20 cellular contexts compared by ENCODE assay signal in the genomic region with DNA sequence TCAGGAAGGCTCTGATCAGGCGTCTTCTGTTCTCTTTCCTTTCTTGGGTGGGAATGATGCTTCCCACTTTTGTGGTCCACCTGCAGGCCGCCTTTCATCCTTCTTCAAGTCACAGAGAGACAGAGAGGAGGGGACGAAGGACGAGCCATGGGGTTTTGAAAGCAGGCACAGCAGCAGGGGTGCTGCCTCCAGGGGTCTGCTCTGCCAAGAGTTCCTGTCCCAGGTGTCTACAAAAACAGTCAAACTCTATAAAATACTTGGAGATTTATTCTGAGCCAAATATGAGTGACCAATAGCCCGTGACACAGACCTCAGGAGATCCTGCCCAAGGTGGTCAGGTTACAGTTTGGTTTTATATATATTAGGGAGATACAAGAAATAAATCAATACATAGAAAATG. TPM values are rescaled to one million over a fixed set of nuclear protein-coding genes. Genes with fewer than 3 reads are reported as not detected.
DNase-seq lines count a peak whose midpoint lies in the region; ATAC-seq, FAIRE-seq and TF ChIP-seq lines count a peak whose summit lies in the region.
"Had no signal": no experiment of that assay in that cellular context is flagged by ENCODE, and none has a peak within 500 bp of the region (broad histone marks: within the 10 kb centered on the region; RNA-seq: fewer than 3 reads in every experiment).

No MANE protein-coding gene starts in this region.

- H3K9me2 ChIP-seq in GM23338 (ENCODE audit: insufficient read depth), result peaks cover 22% of the 10 kb centered on the region

- H3K14ac ChIP-seq in H1 (ENCODE audit: insufficient read length), result no peak overlapping the region

- H2AFZ ChIP-seq in GM23338, result no peak overlapping the region
- no peak overlapping the region for H2AFZ ChIP-seq in H1 (ENCODE audit: low read length)

- no peak for TF ChIP-seq RAD21 in H1 (IDR thresholded peaks at IDR 0.05 in 1 of 2, conservative IDR thresholded peaks at IDR 0.05 in 1 of 2; ENCODE audit: low read depth in 2 of 2, low read length in 2 of 2)

- H3K4me3 ChIP-seq in CD4-positive, CD25-positive, alpha-beta regulatory T cell (ENCODE audit: low read depth, low read length), result peak overlapping the region; percentile 75
- H3K4me3 ChIP-seq in GM23338, result no peak overlapping the region
- H3K4me3 ChIP-seq in H1 (ENCODE audit: extremely low read depth in 1 of 4, insufficient read depth in 2 of 4, low read depth in 3 of 4, low read length in 4 of 4), result no peak overlapping the region
- no peak overlapping the region for H3K4me3 ChIP-seq in skin epidermis
- H3K4me3 ChIP-seq: adrenal gland had no signal

- H3K27me3 ChIP-seq in CD4-positive, CD25-positive, alpha-beta regulatory T cell (ENCODE audit: control insufficient read depth, insufficient read depth, low read length), result no peaks in the 10 kb centered on the region
- no peaks in the 10 kb centered on the region for H3K27me3 ChIP-seq in GM23338 (ENCODE audit: insufficient read depth)
- no peaks in the 10 kb centered on the region for H3K27me3 ChIP-seq in H1 (replicated peaks in 1 of 4; ENCODE audit: control insufficient read depth in 3 of 4, extremely low read depth in 1 of 4, insufficient read depth in 3 of 4, low read length in 3 of 4)
- H3K27me3 ChIP-seq: adrenal gland had no signal

- H3K4me1 Mint-ChIP-seq in CD4-positive, CD25-positive, alpha-beta regulatory T cell, result peaks cover 17 to 59% (median 42%) of the 10 kb centered on the region in 4 donors
- H3K4me1 Mint-ChIP-seq in GM23338, result peaks cover 45% of the 10 kb centered on the region

- H2BK20ac ChIP-seq in H1 (ENCODE audit: low read length), result peak overlapping the region; percentile 13; the same call in 1 of the 2 replicates

- no peak overlapping the region for H3K9ac ChIP-seq in H1 (replicated peaks in 1 of 4; ENCODE audit: extremely low read depth in 1 of 4, low read depth in 3 of 4, low read length in 3 of 4)

- 74% methylated on average over 5 of the region's 5 CpGs; no CpG with 5 or more reads in 1 of the 2 experiments for WGBS in H1 (ENCODE audit: extremely low coverage in 1 of 2, insufficient coverage in 1 of 2, insufficient read length in 1 of 2, insufficient replicate concordance in 2 of 2, low coverage in 1 of 2, low lambda C conversion rate in 2 of 2, missing lambda C conversion rate in 1 of 2), 2 experiments

- H3K56ac ChIP-seq in H1 (replicated peaks; ENCODE audit: insufficient read length, low read depth, low read length), result no peak overlapping the region

- H3K27me3 Mint-ChIP-seq in CD4-positive, CD25-positive, alpha-beta regulatory T cell, result no peaks in the 10 kb centered on the region
- peaks cover 2% of the 10 kb centered on the region for H3K27me3 Mint-ChIP-seq in GM23338 (ENCODE audit: insufficient read depth, low read depth, poor library complexity)
- H3K27me3 Mint-ChIP-seq: T-helper 17 cell had no signal

- H2BK5ac ChIP-seq in H1 (ENCODE audit: low read depth, low read length), result peak overlapping the region; percentile 69; the same call in 1 of the 2 replicates

- peaks cover 0 to 3% (median 0%) of the 10 kb centered on the region in 7 donors for H3K9me3 Mint-ChIP-seq in CD4-positive, CD25-positive, alpha-beta regulatory T cell
- peaks cover 4% of the 10 kb centered on the region; the same call in 2 of the 3 replicates for H3K9me3 Mint-ChIP-seq in GM23338
- H3K9me3 Mint-ChIP-seq: activated T-cell treated with anti-CD3 and anti-CD28 coated beads, Interleukin-2, amount 50 U/mL, for 4 hours had no signal

- DNase-seq in CD4-positive, CD25-positive, alpha-beta regulatory T cell, result no peak
- no peak for DNase-seq in GM23338 (ENCODE audit: low spot score)
- DNase-seq in H1 (ENCODE audit: low read depth in 1 of 2, low spot score in 2 of 2), result no peak
- DNase-seq in SIG-M5 (lab: John Stamatoyannopoulos, UW), result no peak
- DNase-seq in NCI-H69 (lab: John Stamatoyannopoulos, UW), result no peak
- no peak for DNase-seq in central memory CD4-positive, alpha-beta T cell
- DNase-seq: activated CD4-positive, CD25-positive, alpha-beta regulatory T cell treated with anti-CD3 and anti-CD28 coated beads, Interleukin-2, amount 50 U/mL, for 72 hours; adrenal gland; head of caudate nucleus; kidney glomerular epithelial cell; MM.1S; NCI-H2081 treated with DMSO at 0.1 percent for 48 hours; RPMI8226 had no signal

- H2BK15ac ChIP-seq in H1 (ENCODE audit: low read length), result no peak overlapping the region

- peaks cover 6% of the 10 kb centered on the region; the same call in 1 of the 2 replicates for H3K23me2 ChIP-seq in H1 (ENCODE audit: low read depth, low read length)

- FAIRE-seq in H1 (lab: Jason Lieb, UNC), result no peak

- H3K4me1 ChIP-seq in CD4-positive, CD25-positive, alpha-beta regulatory T cell (ENCODE audit: control insufficient read depth, insufficient read depth, low read length, poor library complexity, severe bottlenecking), result peaks cover 94% of the 10 kb centered on the region
- H3K4me1 ChIP-seq in GM23338 (ENCODE audit: insufficient read depth) (peaks cover 40% of the 10 kb centered on the region), H1 (replicated peaks in 1 of 4; ENCODE audit: control insufficient read depth in 3 of 4, insufficient read depth in 4 of 4, low read length in 3 of 4) (peaks cover 6 to 26% (median 18%) of the 10 kb centered on the region in 4 experiments)
- H3K4me1 ChIP-seq: adrenal gland had no signal

- H3K9me3 ChIP-seq in CD4-positive, CD25-positive, alpha-beta regulatory T cell (ENCODE audit: control insufficient read depth in 2 of 2, low read length in 2 of 2), result no peaks in the 10 kb centered on the region
- H3K9me3 ChIP-seq in H1 (ENCODE audit: insufficient read depth in 2 of 2, low read depth in 1 of 2, low read length in 1 of 2), result no peaks in the 10 kb centered on the region
- H3K9me3 ChIP-seq: adrenal gland had no signal

- no peak overlapping the region for H2BK120ac ChIP-seq in H1 (replicated peaks; ENCODE audit: low read depth, low read length)

- H4K5ac ChIP-seq in H1 (ENCODE audit: insufficient read length, low read depth, low read length), result no peak overlapping the region

- TF ChIP-seq POLR2A in H1 (IDR thresholded peaks at IDR 0.05; ENCODE audit: control extremely low read depth in 1 of 2, low read depth in 2 of 2, low read length in 2 of 2), result no peak

- no peak overlapping the region for H2AK5ac ChIP-seq in H1 (ENCODE audit: low read depth, low read length)

- POLR2A ChIA-PET in H1 (lab: Charles Lee; ENCODE audit: partially characterized antibody), result no interaction called here

- no peaks in the 10 kb centered on the region for H3K36me3 ChIP-seq in CD4-positive, CD25-positive, alpha-beta regulatory T cell (ENCODE audit: control insufficient read depth, insufficient read depth, low read length)
- no peaks in the 10 kb centered on the region for H3K36me3 ChIP-seq in GM23338 (ENCODE audit: insufficient read depth)
- no peaks in the 10 kb centered on the region for H3K36me3 ChIP-seq in H1 (ENCODE audit: control insufficient read depth in 2 of 4, insufficient read depth in 4 of 4, low read length in 3 of 4)
- H3K36me3 ChIP-seq: adrenal gland had no signal

- TF ChIP-seq EP300 in H1 (IDR thresholded peaks at IDR 0.05; ENCODE audit: borderline replicate concordance in 1 of 2, low read depth in 2 of 2, low read length in 2 of 2), result no peak

- H2BK12ac ChIP-seq in H1 (ENCODE audit: low read depth, low read length), result peak overlapping the region; percentile 45; the same call in 1 of the 2 replicates

- no peak overlapping the region for H4K8ac ChIP-seq in H1 (ENCODE audit: extremely low read depth, insufficient read depth, low read length)

- peak overlapping the region; percentile 96 for H3K27ac ChIP-seq in CD4-positive, CD25-positive, alpha-beta regulatory T cell (ENCODE audit: insufficient read depth, low read length, poor library complexity, severe bottlenecking)
- H3K27ac ChIP-seq in GM23338 (ENCODE audit: low read depth), result peak overlapping the region; percentile 75
- H3K27ac ChIP-seq in H1 (ENCODE audit: low read depth, low read length), result no peak overlapping the region
- H3K27ac ChIP-seq in skin epidermis, result peak overlapping the region in 19 of 21 experiments; percentile 2 to 92 (median 74)
- H3K27ac ChIP-seq: epithelial cell of prostate had no signal

- H3F3A ChIP-seq in GM23338 (replicated peaks; ENCODE audit: low read depth), result 0 out of 2 replicates have a peak, but pooled peaks cover 4% of the 10 kb centered on the region

- H4K20me1 ChIP-seq in GM23338 (replicated peaks; ENCODE audit: insufficient read depth), result no peaks in the 10 kb centered on the region
- no peaks in the 10 kb centered on the region for H4K20me1 ChIP-seq in H1 (replicated peaks in 1 of 2; ENCODE audit: control insufficient read depth in 1 of 2, insufficient read depth in 2 of 2, low read length in 2 of 2)

- H3K36me3 Mint-ChIP-seq in CD4-positive, CD25-positive, alpha-beta regulatory T cell, result no peaks in the 10 kb centered on the region
- H3K36me3 Mint-ChIP-seq in GM23338 (ENCODE audit: low read depth), result peaks cover 8% of the 10 kb centered on the region; the same call in 2 of the 3 replicates

- no peak overlapping the region for H3K23ac ChIP-seq in H1 (ENCODE audit: insufficient read length)

- H3K27ac Mint-ChIP-seq in CD4-positive, CD25-positive, alpha-beta regulatory T cell, result no peak overlapping the region
- no peak overlapping the region for H3K27ac Mint-ChIP-seq in GM23338
- H3K27ac Mint-ChIP-seq: T-helper 17 cell had no signal

- H3K79me2 ChIP-seq in GM23338 (replicated peaks; ENCODE audit: insufficient read depth) (no peaks in the 10 kb centered on the region), H1 (ENCODE audit: control insufficient read depth in 1 of 2, insufficient read depth in 2 of 2, low read length in 2 of 2) (no peaks in the 10 kb centered on the region)

- H3K4me2 ChIP-seq in GM23338, result peak overlapping the region; percentile 73
- H3K4me2 ChIP-seq in H1 (ENCODE audit: insufficient read depth in 1 of 2, low read depth in 2 of 2, low read length in 2 of 2), result no peak overlapping the region; a peak in 1 of 4 replicates

- ATAC-seq in CD4-positive, CD25-positive, alpha-beta regulatory T cell (ENCODE audit: low read depth in 2 of 2), result no peak
- ATAC-seq in GM23338 (no peak), esophagus mucosa (no peak)

- H4K91ac ChIP-seq in H1 (replicated peaks; ENCODE audit: insufficient read length, low read length), result peak overlapping the region; percentile 26

- peak overlapping the region in 1 of 4 donors; percentile 77 for H3K4me3 Mint-ChIP-seq in CD4-positive, CD25-positive, alpha-beta regulatory T cell
- H3K4me3 Mint-ChIP-seq in GM23338, result no peak overlapping the region
- H3K4me3 Mint-ChIP-seq: T-helper 17 cell had no signal

- no peak overlapping the region for H3K18ac ChIP-seq in H1 (ENCODE audit: extremely low read depth, low read length)

- TF ChIP-seq CTCF in GM23338 (conservative IDR thresholded peaks at IDR 0.05; ENCODE audit: low read depth in 2 of 2) (no peak), H1 (IDR thresholded peaks at IDR 0.05; ENCODE audit: control extremely low read depth in 1 of 3, insufficient read depth in 1 of 3, low read depth in 1 of 3, low read length in 3 of 3) (no peak)

- H3K79me1 ChIP-seq in H1 (ENCODE audit: low read depth, low read length), result no peaks in the 10 kb centered on the region

- CTCF ChIA-PET in H1 (lab: Charles Lee; ENCODE audit: partially characterized antibody), result interaction anchor here (0.6 to 2.0 kb wide), 5 partner anchors 9 to 65 kb away, joined by 3 to 12 read pairs (median 4); no protein-coding TSS in a partner anchor

- no peak overlapping the region for H3K4ac ChIP-seq in H1 (replicated peaks; ENCODE audit: insufficient read length, low read depth, low read length)

RNA-seq across cellular contexts. Expression of gene LCP2, which starts 34.5 kb away (rescaled TPM):
- total RNA-seq in CD4-positive, CD25-positive, alpha-beta regulatory T cell, result 351 TPM
- 100 to 1,000 TPM; 164 to 207 (median 192) TPM for polyA plus RNA-seq in CD4-positive, CD25-positive, alpha-beta regulatory T cell
- 0.35 and 0.38 TPM in 2 replicates for total RNA-seq in GM23338 (2014; rRNA removed; shearing (Covaris generic))
- polyA plus RNA-seq in GM23338 (2016; fragmentation: Nextera tagmentation; extraction: Ambion mirVana) (0.26 and 0.77 TPM in 2 replicates), H1 (2011; rRNA removed) (0.11 and 0.33 TPM in 2 replicates)
- total RNA-seq in H1 (2021; fragmentation: NEBNext Ultra II Directional; extraction: Animal tissue kit (Norgen Biotek cat#: 25700)), result 0.26 and 0.42 TPM in 2 replicates
- 0.25 TPM for polyA plus RNA-seq in H1 (2011; cell fraction: cytosol; rRNA removed)
- not detected for polyA plus RNA-seq in H1 (2011; cell fraction: nucleus; rRNA removed)
- polyA plus RNA-seq in H1 (2012, experiment 1 of 2), result 0.14 to 0.25 TPM (median 0.19 TPM) in 4 replicates
- polyA plus RNA-seq in H1 (2012, experiment 2 of 2), result 0.08 TPM
- polyA plus RNA-seq in H1 (2013, experiment 1 of 2), result 0.47 TPM
- 0.37 TPM for polyA plus RNA-seq in H1 (2013, experiment 2 of 2)
- 0.22 and 0.24 TPM in 2 replicates for polyA minus RNA-seq in H1 (2011; rRNA and poly(A)+ RNA removed)
- polyA minus RNA-seq in H1 (2011; cell fraction: cytosol; rRNA and poly(A)+ RNA removed), result not detected
- 0.30 TPM for polyA minus RNA-seq in H1 (2011; cell fraction: nucleus; rRNA and poly(A)+ RNA removed)
- total RNA-seq in esophagus mucosa, result 3.0 TPM
- total RNA-seq: Daoy had no signal
- polyA plus RNA-seq: BJ had no signal

RNA-seq across cellular contexts. Expression of gene KCNMB1, which starts 57.1 kb away (rescaled TPM):
- total RNA-seq in CD4-positive, CD25-positive, alpha-beta regulatory T cell, result 0.25 TPM
- under 1 TPM in 1 of 4 donors, not detected in 3; 0.03 TPM for polyA plus RNA-seq in CD4-positive, CD25-positive, alpha-beta regulatory T cell
- total RNA-seq in GM23338 (2014; rRNA removed; shearing (Covaris generic)), result 0.17 and 0.23 TPM in 2 replicates
- polyA plus RNA-seq in GM23338 (2016; fragmentation: Nextera tagmentation; extraction: Ambion mirVana), result 0.19 and 0.26 TPM in 2 replicates
- total RNA-seq in H1 (2021; fragmentation: NEBNext Ultra II Directional; extraction: Animal tissue kit (Norgen Biotek cat#: 25700)), result 0.10 and 0.19 TPM in 2 replicates
- 0.08 TPM in 2 replicates for polyA plus RNA-seq in H1 (2011; rRNA removed)
- 0.05 TPM for polyA plus RNA-seq in H1 (2011; cell fraction: cytosol; rRNA removed)
- 0.16 TPM for polyA plus RNA-seq in H1 (2011; cell fraction: nucleus; rRNA removed)
- polyA plus RNA-seq in H1 (2012, experiment 1 of 2), result 0.07 to 0.20 TPM (median 0.12 TPM) in 4 replicates
- 0.09 TPM for polyA plus RNA-seq in H1 (2012, experiment 2 of 2)
- 0.20 TPM for polyA plus RNA-seq in H1 (2013, experiment 1 of 2)
- polyA plus RNA-seq in H1 (2013, experiment 2 of 2), result 0.28 TPM
- polyA minus RNA-seq in H1 (2011; rRNA and poly(A)+ RNA removed), result 0.09 and 0.12 TPM in 2 replicates
- polyA minus RNA-seq in H1 (2011; cell fraction: cytosol; rRNA and poly(A)+ RNA removed), result not detected
- not detected for polyA minus RNA-seq in H1 (2011; cell fraction: nucleus; rRNA and poly(A)+ RNA removed)
- 0.64 TPM for total RNA-seq in esophagus mucosa

Comparison
In these comparisons a context has a peak if more than half of its experiments do, and no peak if none do; other contexts are left out.
1. RNA of gene LCP2, which starts 34.5 kb away (total RNA-seq): 351 TPM in CD4-positive, CD25-positive, alpha-beta regulatory T cell (single experiment); 3.0 TPM in esophagus mucosa (single experiment), 0.35 to 0.38 TPM in GM23338 and 0.26 to 0.42 TPM in H1; every median in the first group is over 10 times any median in the second.